1 cellular context compared by ENCODE assay signal in genomic region chr5:60257852-60258251, GRCh38.
TF ChIP-seq lines count a peak whose summit lies in the region.

No MANE protein-coding gene starts in this region.

TF ChIP-seq in HepG2, 621 proteins besides CTCF, POLR2A, EP300 and RAD21 (continued from another document):
- TF ChIP-seq ZMYM4 (CRISPR knock-in tag; IDR thresholded peaks at IDR 0.05) (0 out of 2 replicates have a peak, but pooled peaks have one; percentile 21), SMARCE1 (IDR thresholded peaks at IDR 0.05; ENCODE audit: borderline replicate concordance) (no peak), ZNF160 (CRISPR knock-in tag; IDR thresholded peaks at IDR 0.05) (no peak), ZNF121 (CRISPR knock-in tag; IDR thresholded peaks at IDR 0.05) (no peak), SOX6 (IDR thresholded peaks at IDR 0.05) (no peak), SOX6 (CRISPR knock-in tag; IDR thresholded peaks at IDR 0.05) (peak; percentile 52; the same call in 1 of the 2 replicates), MEIS2 (CRISPR knock-in tag; IDR thresholded peaks at IDR 0.05) (no peak), ZNF891 (CRISPR knock-in tag; IDR thresholded peaks at IDR 0.05) (no peak)
